ENCODE assay signal across 8 cellular contexts in genomic region chrX:72309297-72310071, GRCh38. TPM values are rescaled to one million over a fixed set of nuclear protein-coding genes. Genes with fewer than 3 reads are reported as not detected.
DNase-seq lines count a peak whose midpoint lies in the region; ATAC-seq and TF ChIP-seq lines count a peak whose summit lies in the region.

No MANE protein-coding gene starts in this region.

- peaks cover 28% of the 10 kb centered on the region for H3K4me1 Mint-ChIP-seq in dendritic cell treated with granulocyte-macrophage colony-stimulating factor and Interleukin-4, amounts not matched to agents 40 ng/mL and 50 ng/mL, for 4 days (ENCODE audit: low read depth)
- H3K4me1 Mint-ChIP-seq in mesothelial cell of epicardium: peaks cover 24% of the 10 kb centered on the region

- peaks cover 57% of the 10 kb centered on the region for H3K27me3 Mint-ChIP-seq in dendritic cell treated with granulocyte-macrophage colony-stimulating factor and Interleukin-4, amounts not matched to agents 40 ng/mL and 50 ng/mL, for 4 days
- peaks cover 40% of the 10 kb centered on the region for H3K27me3 Mint-ChIP-seq in mesothelial cell of epicardium (ENCODE audit: low read depth)

- H3K9ac ChIP-seq in HUES48 (ENCODE audit: low read depth, low read length): no peak overlapping the region

- peak overlapping the region; percentile 15 for H3K4me3 ChIP-seq in A673 (ENCODE audit: low read depth, low read length, poor library complexity, severe bottlenecking)
- H3K4me3 ChIP-seq in HUES48 (ENCODE audit: low read depth, low read length): peak overlapping the region; percentile 60

- no TSS peak for BruUV-seq in A673 (replicated peaks; lab: Mats Ljungman, UMichigan)

- H3K27ac ChIP-seq in A673 (ENCODE audit: low read depth, low read length, poor library complexity, severe bottlenecking) (no peak overlapping the region), HUES48 (ENCODE audit: low read depth, low read length) (no peak overlapping the region)

- no peaks in the 10 kb centered on the region for H3K4me1 ChIP-seq in A673 (ENCODE audit: insufficient read depth, low read length, poor library complexity, severe bottlenecking)
- peaks cover 12% of the 10 kb centered on the region; the same call in 1 of the 2 replicates for H3K4me1 ChIP-seq in HUES48 (ENCODE audit: control insufficient read depth, insufficient read depth, low read length)

- H3K27ac Mint-ChIP-seq in dendritic cell treated with granulocyte-macrophage colony-stimulating factor and Interleukin-4, amounts not matched to agents 40 ng/mL and 50 ng/mL, for 4 days: no peak overlapping the region
- H3K27ac Mint-ChIP-seq in mesothelial cell of epicardium: no peak overlapping the region

- no peaks in the 10 kb centered on the region for H3K36me3 ChIP-seq in A673 (ENCODE audit: insufficient read depth, low read length, poor library complexity, severe bottlenecking)
- H3K36me3 ChIP-seq in HUES48 (ENCODE audit: control insufficient read depth, insufficient read depth, low read length): no peaks in the 10 kb centered on the region

- H3K9me3 Mint-ChIP-seq in dendritic cell treated with granulocyte-macrophage colony-stimulating factor and Interleukin-4, amounts not matched to agents 40 ng/mL and 50 ng/mL, for 4 days: no peaks in the 10 kb centered on the region
- no peaks in the 10 kb centered on the region for H3K9me3 Mint-ChIP-seq in mesothelial cell of epicardium

- ATAC-seq in sciatic nerve: no peak
- no peak for ATAC-seq in GM21360 (IDR thresholded peaks at IDR 0.05; ENCODE audit: unreplicated experiment)

- TF ChIP-seq CTCF in A673 (conservative IDR thresholded peaks at IDR 0.05; ENCODE audit: low read depth, low read length) (no peak), mesothelial cell of epicardium (IDR thresholded peaks at IDR 0.05; ENCODE audit: unreplicated experiment) (no peak)

- intact Hi-C loops in A673 (cut with micrococcal nuclease; ENCODE audit: unreplicated experiment) (loop anchor here (5.0 to 10.0 kb wide), 2 partner anchors 67 to 235 kb away; no protein-coding TSS in a partner anchor), sciatic nerve (cut with DNase I) (no loop called here)
- intact Hi-C loops in dendritic cell treated with granulocyte-macrophage colony-stimulating factor and Interleukin-4, amounts not matched to agents 40 ng/mL and 50 ng/mL, for 4 days (cut with micrococcal nuclease): no loop called here

- H3K4me3 Mint-ChIP-seq in dendritic cell treated with granulocyte-macrophage colony-stimulating factor and Interleukin-4, amounts not matched to agents 40 ng/mL and 50 ng/mL, for 4 days: peak overlapping the region; percentile 60
- H3K4me3 Mint-ChIP-seq in mesothelial cell of epicardium: peak overlapping the region; percentile 50

- CTCF ChIA-PET in A673 (lab: Charles Lee): no interaction called here

- H3K9me3 ChIP-seq in A673 (ENCODE audit: low read depth, low read length, poor library complexity, severe bottlenecking): no peaks in the 10 kb centered on the region
- H3K9me3 ChIP-seq in HUES48 (ENCODE audit: control insufficient read depth, insufficient read depth, low read length): peaks cover 2% of the 10 kb centered on the region; the same call in 1 of the 2 replicates

- no peaks in the 10 kb centered on the region for H3K36me3 Mint-ChIP-seq in dendritic cell treated with granulocyte-macrophage colony-stimulating factor and Interleukin-4, amounts not matched to agents 40 ng/mL and 50 ng/mL, for 4 days (ENCODE audit: low read depth)
- H3K36me3 Mint-ChIP-seq in mesothelial cell of epicardium: no peaks in the 10 kb centered on the region

- DNase-seq in A673 (ENCODE audit: low spot score) (no peak), mesothelial cell of epicardium (ENCODE audit: low spot score in 2 of 2, unreplicated experiment in 2 of 2) (no peak), sciatic nerve (ENCODE audit: low spot score) (no peak), MV-4-11 (lab: John Stamatoyannopoulos, UW) (no peak), GF-D8 (lab: John Stamatoyannopoulos, UW) (no peak)

- POLR2A ChIA-PET in A673 (lab: Charles Lee; ENCODE audit: low non-redundant PET): no interaction called here

- H3K27me3 ChIP-seq in A673 (replicated peaks; ENCODE audit: insufficient read depth, low read depth, low read length, poor library complexity): peaks cover 81% of the 10 kb centered on the region
- peaks cover 78% of the 10 kb centered on the region for H3K27me3 ChIP-seq in HUES48 (ENCODE audit: control insufficient read depth, insufficient read depth, low read length)

RNA-seq across cellular contexts. Expression of gene CITED1, which starts 3.8 kb away (rescaled TPM):
- total RNA-seq in A673 (2021) (3.2 and 6.2 TPM in 2 replicates), mesothelial cell of epicardium (1.4 to 2.8 TPM (median 1.6 TPM) in 3 replicates), sciatic nerve (1.9 TPM)

RNA-seq across cellular contexts. Expression of gene RPS4X, which starts 32.4 kb away (rescaled TPM):
- total RNA-seq in A673 (2021) (1,168 and 1,205 TPM in 2 replicates), mesothelial cell of epicardium (1,669 to 1,774 TPM (median 1,760 TPM) in 3 replicates), sciatic nerve (830 TPM)
